ENCODE assay signal across 14 cellular contexts in the genomic region with DNA sequence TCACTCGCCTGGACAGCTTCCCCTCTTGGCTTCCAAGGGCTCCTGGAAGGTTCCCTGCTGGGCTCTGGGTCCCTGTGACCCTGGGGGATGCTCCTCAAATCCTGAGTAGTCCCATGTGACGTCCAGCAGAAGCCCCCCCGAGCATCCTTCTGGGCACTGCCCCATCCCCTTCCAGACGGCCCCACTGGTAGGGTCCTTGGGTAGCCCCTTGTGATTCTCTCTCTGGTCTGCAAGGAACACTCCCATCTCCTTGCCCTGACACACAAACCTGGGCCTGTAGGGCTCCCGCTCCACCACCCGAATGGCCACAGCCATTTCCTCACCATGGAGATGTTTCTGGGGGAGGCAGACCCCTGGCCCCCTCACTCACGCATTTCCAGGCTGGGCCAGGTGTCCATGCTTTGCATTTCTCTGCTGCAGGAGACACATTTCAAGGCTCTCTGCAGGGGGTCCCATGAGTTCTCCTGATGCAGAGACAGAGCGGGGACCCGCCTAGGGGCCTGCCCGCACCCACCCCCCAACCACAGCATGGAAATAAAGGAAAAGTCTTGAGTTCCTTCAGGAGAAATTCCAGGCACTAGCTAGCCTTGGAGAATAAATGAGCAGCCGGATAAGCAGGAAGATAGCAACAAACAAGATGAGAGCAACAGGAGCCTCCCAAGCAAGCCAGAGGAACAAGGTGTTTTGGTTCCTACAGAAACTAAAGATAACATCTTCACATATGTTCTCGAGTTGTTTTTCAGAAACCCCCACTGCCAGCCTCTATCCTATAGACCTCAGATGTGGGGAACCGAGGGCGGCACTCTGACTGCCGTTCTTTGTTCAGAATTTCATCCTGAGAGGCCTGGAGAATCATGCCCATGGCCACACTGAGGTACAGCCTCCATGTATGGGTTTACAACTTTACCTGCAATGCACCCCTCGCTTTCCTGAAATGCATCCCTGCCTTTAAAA.
DNase-seq lines count a peak whose midpoint lies in the region; ATAC-seq and TF ChIP-seq lines count a peak whose summit lies in the region.
"Had no signal": no experiment of that assay in that cellular context is flagged by ENCODE, and none has a peak within 500 bp of the region (broad histone marks: within the 10 kb centered on the region; RNA-seq: fewer than 3 reads in every experiment).

No MANE protein-coding gene starts in this region.

- CTCF ChIA-PET in T-cell (lab: Charles Lee): no interaction called here

- intact Hi-C loops in head of caudate nucleus (cut with DNase I): no loop called here

- peaks cover 44% of the 10 kb centered on the region for H3K4me1 Mint-ChIP-seq in stimulated activated naive CD8-positive, alpha-beta T cell treated with anti-CD3 and anti-CD28 coated beads, Interleukin-15, Interleukin-2, amounts not matched to agents 100 ng/mL and 50 ng/mL, for 24 hours (ENCODE audit: low read depth)
- H3K4me1 Mint-ChIP-seq in T-cell (peaks cover 54 to 63% (median 58%) of the 10 kb centered on the region in 3 donors), chondrocyte (ENCODE audit: low read depth) (peaks cover 2% of the 10 kb centered on the region), type B pancreatic cell (ENCODE audit: unreplicated experiment) (peaks cover 29% of the 10 kb centered on the region)

- H3K27ac Mint-ChIP-seq in stimulated activated naive CD8-positive, alpha-beta T cell treated with anti-CD3 and anti-CD28 coated beads, Interleukin-15, Interleukin-2, amounts not matched to agents 100 ng/mL and 50 ng/mL, for 24 hours: peak overlapping the region; percentile 92
- H3K27ac Mint-ChIP-seq in T-cell (peak overlapping the region; percentile 92 to 95), chondrocyte (ENCODE audit: unreplicated experiment) (no peak overlapping the region), type B pancreatic cell (no peak overlapping the region)

- no peaks in the 10 kb centered on the region for H3K36me3 Mint-ChIP-seq in stimulated activated naive CD8-positive, alpha-beta T cell treated with anti-CD3 and anti-CD28 coated beads, Interleukin-15, Interleukin-2, amounts not matched to agents 100 ng/mL and 50 ng/mL, for 24 hours (ENCODE audit: low read depth)
- H3K36me3 Mint-ChIP-seq in T-cell (no peaks in the 10 kb centered on the region), chondrocyte (ENCODE audit: low read depth) (no peaks in the 10 kb centered on the region), type B pancreatic cell (no peaks in the 10 kb centered on the region)

- no peak for DNase-seq in stimulated activated naive CD8-positive, alpha-beta T cell treated with anti-CD3 and anti-CD28 coated beads, Interleukin-15, Interleukin-2, amounts not matched to agents 100 U/mL and 50 U/mL, for 24 hours
- peak in 17 of 34 experiments; percentile 7 to 51 (median 24) for DNase-seq in T-cell
- peak; percentile 50 for DNase-seq in chondrocyte (ENCODE audit: low spot score)
- no peak for DNase-seq in type B pancreatic cell (ENCODE audit: extremely low spot score, unreplicated experiment)
- DNase-seq in amniotic stem cell (lab: John Stamatoyannopoulos, UW): no peak
- DNase-seq in 8988T: no peak
- no peak for DNase-seq in head of caudate nucleus
- DNase-seq: amygdala, C1 segment of cervical spinal cord, colonic mucosa, esophagus squamous epithelium, NCI-H446 had no signal

- no peaks in the 10 kb centered on the region for H3K27me3 Mint-ChIP-seq in stimulated activated naive CD8-positive, alpha-beta T cell treated with anti-CD3 and anti-CD28 coated beads, Interleukin-15, Interleukin-2, amounts not matched to agents 100 ng/mL and 50 ng/mL, for 24 hours
- no peaks in the 10 kb centered on the region for H3K27me3 Mint-ChIP-seq in T-cell
- peaks cover 33% of the 10 kb centered on the region for H3K27me3 Mint-ChIP-seq in chondrocyte (ENCODE audit: low read depth)
- H3K27me3 Mint-ChIP-seq in type B pancreatic cell: peaks cover 18% of the 10 kb centered on the region

- TF ChIP-seq CTCF in chondrocyte (IDR thresholded peaks at IDR 0.05) (no peak), type B pancreatic cell (conservative IDR thresholded peaks at IDR 0.05) (no peak)

- no peaks in the 10 kb centered on the region for H3K9me3 Mint-ChIP-seq in stimulated activated naive CD8-positive, alpha-beta T cell treated with anti-CD3 and anti-CD28 coated beads, Interleukin-15, Interleukin-2, amounts not matched to agents 100 ng/mL and 50 ng/mL, for 24 hours
- no peaks in the 10 kb centered on the region for H3K9me3 Mint-ChIP-seq in T-cell
- no peaks in the 10 kb centered on the region for H3K9me3 Mint-ChIP-seq in chondrocyte (ENCODE audit: low read depth)
- no peaks in the 10 kb centered on the region for H3K9me3 Mint-ChIP-seq in type B pancreatic cell

- POLR2A ChIA-PET in T-cell (lab: Charles Lee): interaction anchor here in 1 of 2 donors (0.8 kb wide), 1 partner anchor 1561 kb away, joined by 8 read pairs; no protein-coding TSS in a partner anchor

- ATAC-seq in stimulated activated naive CD8-positive, alpha-beta T cell treated with anti-CD3 and anti-CD28 coated beads, Interleukin-15, Interleukin-2, amounts not matched to agents 100 U/mL and 50 U/mL, for 24 hours: no peak
- ATAC-seq in T-cell (replicated peaks in 1 of 4): peak in 1 of 4 experiments; percentile 17
- ATAC-seq: left lobe of liver had no signal

- peak overlapping the region; percentile 30 for H3K4me3 Mint-ChIP-seq in stimulated activated naive CD8-positive, alpha-beta T cell treated with anti-CD3 and anti-CD28 coated beads, Interleukin-15, Interleukin-2, amounts not matched to agents 100 ng/mL and 50 ng/mL, for 24 hours
- H3K4me3 Mint-ChIP-seq in T-cell: peak overlapping the region in 2 of 3 donors; percentile 4 to 76
- H3K4me3 Mint-ChIP-seq in chondrocyte (ENCODE audit: unreplicated experiment): no peak overlapping the region
- H3K4me3 Mint-ChIP-seq in type B pancreatic cell: no peak overlapping the region

Comparison
In these comparisons a context has a peak if more than half of its experiments do, and no peak if none do; other contexts are left out.
1. H3K27ac Mint-ChIP-seq: peak in stimulated activated naive CD8-positive, alpha-beta T cell treated with anti-CD3 and anti-CD28 coated beads, Interleukin-15, Interleukin-2, amounts not matched to agents 100 ng/mL and 50 ng/mL, for 24 hours (single experiment) and T-cell (2 of 2); none in chondrocyte (single experiment) and type B pancreatic cell (single experiment).
2. H3K4me3 Mint-ChIP-seq: peak in stimulated activated naive CD8-positive, alpha-beta T cell treated with anti-CD3 and anti-CD28 coated beads, Interleukin-15, Interleukin-2, amounts not matched to agents 100 ng/mL and 50 ng/mL, for 24 hours (single experiment) and T-cell (2 of 3); none in chondrocyte (single experiment) and type B pancreatic cell (single experiment).